In the genomic region with DNA sequence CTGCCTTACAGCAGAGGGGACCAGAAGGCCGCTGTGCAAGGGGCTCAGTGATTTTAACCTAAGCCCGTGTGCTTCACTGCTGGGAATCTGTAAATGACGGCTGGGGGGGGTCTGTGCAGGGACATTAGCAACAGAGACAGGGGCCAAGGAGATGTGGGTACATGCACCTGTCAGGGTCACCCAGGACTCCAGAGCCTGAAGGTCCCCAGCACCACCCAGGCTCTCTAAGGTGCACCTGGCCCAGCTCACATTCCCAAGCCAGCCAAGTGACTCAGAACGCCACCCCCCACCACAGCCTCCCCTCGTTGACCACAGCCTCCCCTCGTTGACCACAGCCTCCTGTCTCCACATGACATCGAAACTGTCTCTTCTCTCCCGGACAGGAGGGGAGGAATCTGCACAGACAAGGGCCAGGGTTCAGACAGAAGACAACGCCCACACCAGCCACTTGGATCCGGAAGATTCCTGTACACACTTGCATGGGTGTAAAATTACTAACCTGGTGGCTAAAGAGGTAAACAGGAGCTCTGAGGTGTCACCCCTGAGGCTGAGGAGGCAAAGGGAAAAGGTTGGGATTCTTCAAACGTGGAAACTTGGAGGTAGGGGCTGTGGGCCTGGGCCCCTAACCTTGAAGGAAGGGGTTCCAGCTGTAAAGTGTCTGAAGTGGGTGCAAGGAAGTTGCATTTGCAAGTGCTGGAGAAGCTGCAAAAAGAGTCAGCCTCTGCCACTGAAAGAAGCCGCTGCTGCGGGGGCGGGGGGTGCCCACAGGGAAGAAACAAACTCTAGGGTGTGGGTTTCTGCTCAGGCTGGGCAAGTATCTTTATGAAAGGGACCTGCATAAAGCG, we compare ENCODE assay signal across 8 cellular contexts. TPM values are rescaled to one million over a fixed set of nuclear protein-coding genes. Genes with fewer than 3 reads are reported as not detected.
DNase-seq lines count a peak whose midpoint lies in the region; ATAC-seq and TF ChIP-seq lines count a peak whose summit lies in the region.

No MANE protein-coding gene starts in this region.

- no peaks in the 10 kb centered on the region for H3K27me3 Mint-ChIP-seq in stimulated activated naive CD8-positive, alpha-beta T cell treated with anti-CD3 and anti-CD28 coated beads, Interleukin-15, Interleukin-2, amounts not matched to agents 100 ng/mL and 50 ng/mL, for 24 hours
- peaks cover 0 to 7% (median 6%) of the 10 kb centered on the region in 3 donors for H3K27me3 Mint-ChIP-seq in immature natural killer cell (ENCODE audit: low read depth in 3 of 3)

- TF ChIP-seq POLR2A in gastrocnemius medialis (IDR thresholded peaks at IDR 0.05) = no peak

- TF ChIP-seq CTCF in gastrocnemius medialis (IDR thresholded peaks at IDR 0.05 in 4 of 5, conservative IDR thresholded peaks at IDR 0.05 in 1 of 5) = no peak

- no peak overlapping the region for H3K4me3 Mint-ChIP-seq in stimulated activated naive CD8-positive, alpha-beta T cell treated with anti-CD3 and anti-CD28 coated beads, Interleukin-15, Interleukin-2, amounts not matched to agents 100 ng/mL and 50 ng/mL, for 24 hours
- peak overlapping the region in 1 of 5 donors; percentile 7 for H3K4me3 Mint-ChIP-seq in immature natural killer cell

- no peaks in the 10 kb centered on the region for H3K9me3 ChIP-seq in gastrocnemius medialis

- no peaks in the 10 kb centered on the region for H3K9me3 Mint-ChIP-seq in stimulated activated naive CD8-positive, alpha-beta T cell treated with anti-CD3 and anti-CD28 coated beads, Interleukin-15, Interleukin-2, amounts not matched to agents 100 ng/mL and 50 ng/mL, for 24 hours
- no peaks in the 10 kb centered on the region for H3K9me3 Mint-ChIP-seq in immature natural killer cell

- H3K27me3 ChIP-seq in gastrocnemius medialis = no peaks in the 10 kb centered on the region

- peaks cover 7 to 20% of the 10 kb centered on the region in 2 donors for H3K4me1 ChIP-seq in gastrocnemius medialis

- H3K36me3 ChIP-seq in gastrocnemius medialis = no peaks in the 10 kb centered on the region

- peak; percentile 47 for ATAC-seq in left colon
- no peak for ATAC-seq in gastrocnemius medialis

- H3K4me3 ChIP-seq in gastrocnemius medialis = no peak overlapping the region

- DNase-seq in SKM-1 treated with dmso at 0.1 percent for 144 hours (lab: John Stamatoyannopoulos, UW; ENCODE audit: unreplicated experiment) = peak; percentile 7
- DNase-seq in SKM-1 (lab: John Stamatoyannopoulos, UW; ENCODE audit: unreplicated experiment) = no peak
- DNase-seq in activated CD8-positive, alpha-beta memory T cell treated with anti-CD3 and anti-CD28 coated beads for 24 hours = peak; percentile 85
- peak; percentile 73 to 85 for DNase-seq in left colon
- DNase-seq in immature natural killer cell = no peak
- no peak for DNase-seq in SHP77 treated with DMSO at 0.1 percent for 48 hours (lab: John Stamatoyannopoulos, UW)
- no peak for DNase-seq in gastrocnemius medialis

- H3K36me3 Mint-ChIP-seq in stimulated activated naive CD8-positive, alpha-beta T cell treated with anti-CD3 and anti-CD28 coated beads, Interleukin-15, Interleukin-2, amounts not matched to agents 100 ng/mL and 50 ng/mL, for 24 hours (ENCODE audit: low read depth) = no peaks in the 10 kb centered on the region
- no peaks in the 10 kb centered on the region for H3K36me3 Mint-ChIP-seq in immature natural killer cell

- H3K4me1 Mint-ChIP-seq in stimulated activated naive CD8-positive, alpha-beta T cell treated with anti-CD3 and anti-CD28 coated beads, Interleukin-15, Interleukin-2, amounts not matched to agents 100 ng/mL and 50 ng/mL, for 24 hours (ENCODE audit: low read depth) = peaks cover 23% of the 10 kb centered on the region
- peaks cover 17 to 18% of the 10 kb centered on the region in 2 donors for H3K4me1 Mint-ChIP-seq in immature natural killer cell

- in situ Hi-C loops in gastrocnemius medialis (cut with MboI; ENCODE audit: low sequenced_read_pairs in 4 of 4) = no loop called here

- intact Hi-C loops in left colon (cut with DNase I, micrococcal nuclease) = loop anchor here in 1 of 2 donors (2.0 kb wide), 1 partner anchor 23 kb away; no protein-coding TSS in a partner anchor
- intact Hi-C loops in gastrocnemius medialis (cut with DNase I; ENCODE audit: low total_unique reads) = no loop called here

- no peak overlapping the region for H3K27ac ChIP-seq in gastrocnemius medialis

- peak overlapping the region; percentile 48 for H3K27ac Mint-ChIP-seq in stimulated activated naive CD8-positive, alpha-beta T cell treated with anti-CD3 and anti-CD28 coated beads, Interleukin-15, Interleukin-2, amounts not matched to agents 100 ng/mL and 50 ng/mL, for 24 hours
- peak overlapping the region in 1 of 6 donors; percentile 27 for H3K27ac Mint-ChIP-seq in immature natural killer cell

RNA-seq across cellular contexts. Expression of a gene that starts 27.0 kb away (rescaled TPM):
- total RNA-seq in left colon (under 1 TPM; 0.08 to 0.09 TPM), gastrocnemius medialis (not detected)
- not detected for polyA plus RNA-seq in immature natural killer cell

RNA-seq across cellular contexts. Expression of a gene that starts 52.4 kb away (rescaled TPM):
- total RNA-seq in left colon (not detected), gastrocnemius medialis (not detected)
- polyA plus RNA-seq in immature natural killer cell = not detected

Comparison
In these comparisons a context has a peak if more than half of its experiments do, and no peak if none do; other contexts are left out.
1. DNase-seq: peak in SKM-1 treated with dmso at 0.1 percent for 144 hours (single experiment), activated CD8-positive, alpha-beta memory T cell treated with anti-CD3 and anti-CD28 coated beads for 24 hours (single experiment) and left colon (2 of 2); none in SKM-1 (single experiment), immature natural killer cell (0 of 3), SHP77 treated with DMSO at 0.1 percent for 48 hours (single experiment) and gastrocnemius medialis (0 of 2).